21 cellular contexts compared by ENCODE assay signal in the genomic region with DNA sequence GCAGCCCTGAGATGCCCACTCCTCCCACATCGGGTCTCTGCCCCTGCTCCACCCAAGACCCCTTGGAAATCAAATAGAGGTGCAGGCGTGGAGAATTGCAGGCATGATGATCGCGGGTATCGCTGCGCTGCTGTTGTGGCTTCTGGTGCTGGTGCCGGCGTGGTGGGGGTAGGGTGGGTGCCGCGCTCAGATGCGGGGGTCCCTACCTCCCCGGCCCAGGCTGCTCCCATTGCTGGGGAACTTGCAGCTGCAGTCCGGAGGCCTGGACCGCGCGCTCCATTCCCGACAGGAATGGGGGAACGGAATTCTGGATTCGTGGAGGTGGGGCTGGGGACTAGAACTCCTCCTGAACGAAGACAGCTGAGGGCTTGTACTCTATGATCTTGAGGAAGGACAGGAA. TPM values are rescaled to one million over a fixed set of nuclear protein-coding genes. Genes with fewer than 3 reads are reported as not detected.
DNase-seq lines count a peak whose midpoint lies in the region; ATAC-seq, FAIRE-seq and TF ChIP-seq lines count a peak whose summit lies in the region.
"Had no signal": no experiment of that assay in that cellular context is flagged by ENCODE, and none has a peak within 500 bp of the region (broad histone marks: within the 10 kb centered on the region; RNA-seq: fewer than 3 reads in every experiment).

No MANE protein-coding gene starts in this region.

- POLR2A ChIA-PET in activated CD8-positive, alpha-beta T cell treated with anti-CD3 and anti-CD28 coated beads for 36 hours (lab: Charles Lee), result no interaction called here

- no peak overlapping the region for H3K27ac Mint-ChIP-seq in activated CD8-positive, alpha-beta T cell treated with anti-CD3 and anti-CD28 coated beads for 36 hours
- no peak overlapping the region for H3K27ac Mint-ChIP-seq in stimulated activated naive CD8-positive, alpha-beta T cell treated with anti-CD3 and anti-CD28 coated beads, Interleukin-15, amount 100 ng/mL, for 72 hours

- H3K9ac ChIP-seq in kidney (ENCODE audit: low read length in 2 of 2), result no peak overlapping the region

- no peak overlapping the region for H3K4me3 ChIP-seq in kidney (ENCODE audit: low read length in 2 of 2)
- H3K4me3 ChIP-seq: hepatocyte, SK-N-MC had no signal

- no peaks in the 10 kb centered on the region for H3K27me3 Mint-ChIP-seq in activated T-cell treated with anti-CD3 and anti-CD28 coated beads, Interleukin-2, amount 50 U/mL, for 4 hours (ENCODE audit: low read depth)
- H3K27me3 Mint-ChIP-seq in activated CD8-positive, alpha-beta T cell treated with anti-CD3 and anti-CD28 coated beads for 36 hours, result peaks cover 4% of the 10 kb centered on the region
- H3K27me3 Mint-ChIP-seq in stimulated activated naive CD8-positive, alpha-beta T cell treated with anti-CD3 and anti-CD28 coated beads, Interleukin-15, amount 100 ng/mL, for 72 hours, result peaks cover 44% of the 10 kb centered on the region

- H3K4me1 ChIP-seq in kidney (ENCODE audit: control insufficient read depth in 1 of 2, insufficient read depth in 1 of 2, low read depth in 1 of 2, low read length in 2 of 2), result peaks cover 0 to 2% of the 10 kb centered on the region in 2 donors
- H3K4me1 ChIP-seq: uterus had no signal

- DNase-seq in activated T-cell treated with anti-CD3 and anti-CD28 coated beads, Interleukin-2, amount 50 U/mL, for 4 hours, result no peak
- no peak for DNase-seq in activated T-cell treated with anti-CD3 and anti-CD28 coated beads, Interleukin-2, amount 50 U/mL, for 1 hour
- no peak for DNase-seq in activated CD8-positive, alpha-beta T cell treated with anti-CD3 and anti-CD28 coated beads for 36 hours
- DNase-seq in kidney (peak; percentile 48), sciatic nerve (ENCODE audit: low spot score) (no peak), NCI-H345 (lab: John Stamatoyannopoulos, UW) (no peak)
- no peak for DNase-seq in stimulated activated naive CD8-positive, alpha-beta T cell treated with anti-CD3 and anti-CD28 coated beads, Interleukin-15, amount 100 ng/mL, for 72 hours
- DNase-seq in stimulated activated CD4-positive, alpha-beta T cell treated with anti-CD3 and anti-CD28 coated beads, Interleukin-4, amount 100 ng/mL, for 1 hour, result no peak
- DNase-seq: Calu3; central memory CD4-positive, alpha-beta T cell; KBM-7; NCI-H1092 treated with DMSO at 0.1 percent for 48 hours; NCI-H2107; NCI-H774; stomach had no signal

- no peak for TF ChIP-seq CTCF in activated CD8-positive, alpha-beta T cell treated with anti-CD3 and anti-CD28 coated beads for 36 hours (IDR thresholded peaks at IDR 0.05)
- no peak for TF ChIP-seq CTCF in kidney (IDR thresholded peaks at IDR 0.05; ENCODE audit: borderline replicate concordance, extremely low read depth, insufficient read depth)

- no peak for ATAC-seq in activated T-cell treated with anti-CD3 and anti-CD28 coated beads, Interleukin-2, amount 50 U/mL, for 4 hours
- ATAC-seq in activated CD8-positive, alpha-beta T cell treated with anti-CD3 and anti-CD28 coated beads for 36 hours, result no peak
- no peak for ATAC-seq in stimulated activated naive CD8-positive, alpha-beta T cell treated with anti-CD3 and anti-CD28 coated beads, Interleukin-15, amount 100 ng/mL, for 72 hours
- ATAC-seq in sciatic nerve, result no peak

- no peak for FAIRE-seq in kidney (lab: Jason Lieb, UNC)

- no peaks in the 10 kb centered on the region for H3K36me3 ChIP-seq in kidney (ENCODE audit: control insufficient read depth in 1 of 2, insufficient read depth in 2 of 2, low read length in 2 of 2)
- H3K36me3 ChIP-seq: stomach, uterus had no signal

- H3K27ac ChIP-seq in kidney (ENCODE audit: low read depth in 2 of 2, low read length in 2 of 2), result no peak overlapping the region
- H3K27ac ChIP-seq: SK-N-MC, uterus had no signal

- H3K9me3 Mint-ChIP-seq in activated T-cell treated with anti-CD3 and anti-CD28 coated beads, Interleukin-2, amount 50 U/mL, for 4 hours, result no peaks in the 10 kb centered on the region
- H3K9me3 Mint-ChIP-seq in activated CD8-positive, alpha-beta T cell treated with anti-CD3 and anti-CD28 coated beads for 36 hours, result no peaks in the 10 kb centered on the region
- H3K9me3 Mint-ChIP-seq in stimulated activated naive CD8-positive, alpha-beta T cell treated with anti-CD3 and anti-CD28 coated beads, Interleukin-15, amount 100 ng/mL, for 72 hours, result no peaks in the 10 kb centered on the region

- H3K36me3 Mint-ChIP-seq in activated T-cell treated with anti-CD3 and anti-CD28 coated beads, Interleukin-2, amount 50 U/mL, for 4 hours (ENCODE audit: insufficient read depth), result no peaks in the 10 kb centered on the region
- no peaks in the 10 kb centered on the region for H3K36me3 Mint-ChIP-seq in activated CD8-positive, alpha-beta T cell treated with anti-CD3 and anti-CD28 coated beads for 36 hours (ENCODE audit: low read depth)

- CTCF ChIA-PET in activated CD8-positive, alpha-beta T cell treated with anti-CD3 and anti-CD28 coated beads for 36 hours (lab: Charles Lee), result no interaction called here

- H3K4me3 Mint-ChIP-seq in activated T-cell treated with anti-CD3 and anti-CD28 coated beads, Interleukin-2, amount 50 U/mL, for 4 hours, result peak overlapping the region; percentile 58
- peak overlapping the region; percentile 77 for H3K4me3 Mint-ChIP-seq in activated CD8-positive, alpha-beta T cell treated with anti-CD3 and anti-CD28 coated beads for 36 hours
- peak overlapping the region; percentile 88 to 90 for H3K4me3 Mint-ChIP-seq in stimulated activated naive CD8-positive, alpha-beta T cell treated with anti-CD3 and anti-CD28 coated beads, Interleukin-15, amount 100 ng/mL, for 72 hours

- peaks cover 17% of the 10 kb centered on the region for H3K4me1 Mint-ChIP-seq in activated T-cell treated with anti-CD3 and anti-CD28 coated beads, Interleukin-2, amount 50 U/mL, for 4 hours (ENCODE audit: low read depth)
- peaks cover 10% of the 10 kb centered on the region for H3K4me1 Mint-ChIP-seq in activated CD8-positive, alpha-beta T cell treated with anti-CD3 and anti-CD28 coated beads for 36 hours (ENCODE audit: low read depth)
- H3K4me1 Mint-ChIP-seq in stimulated activated naive CD8-positive, alpha-beta T cell treated with anti-CD3 and anti-CD28 coated beads, Interleukin-15, amount 100 ng/mL, for 72 hours, result peaks cover 19% of the 10 kb centered on the region

- intact Hi-C loops in activated CD8-positive, alpha-beta T cell treated with anti-CD3 and anti-CD28 coated beads for 36 hours (cut with micrococcal nuclease), result no loop called here
- intact Hi-C loops in kidney (cut with DNase I), result no loop called here
- intact Hi-C loops in sciatic nerve (cut with DNase I), result no loop called here

- no peaks in the 10 kb centered on the region for H3K9me3 ChIP-seq in kidney (ENCODE audit: control insufficient read depth in 1 of 2, low read length in 2 of 2)
- H3K9me3 ChIP-seq: stomach, uterus had no signal

RNA-seq across cellular contexts. Expression of a gene that starts 20.4 kb away (rescaled TPM):
- not detected for total RNA-seq in activated T-cell treated with anti-CD3 and anti-CD28 coated beads, Interleukin-2, amount 50 U/mL, for 4 hours
- total RNA-seq in activated CD8-positive, alpha-beta T cell treated with anti-CD3 and anti-CD28 coated beads for 36 hours, result not detected
- total RNA-seq in kidney (not detected), sciatic nerve (not detected)
- not detected for polyA plus RNA-seq in kidney (ENCODE audit: insufficient read depth, low read depth, low replicate concordance)
- total RNA-seq: Calu3, G401, hepatocyte, posterior vena cava, stomach, uterus had no signal
- polyA plus RNA-seq: AG04450, hepatocyte had no signal

RNA-seq across cellular contexts. Expression of a gene that starts 46.4 kb away (rescaled TPM):
- not detected for total RNA-seq in activated T-cell treated with anti-CD3 and anti-CD28 coated beads, Interleukin-2, amount 50 U/mL, for 4 hours
- not detected for total RNA-seq in activated CD8-positive, alpha-beta T cell treated with anti-CD3 and anti-CD28 coated beads for 36 hours
- total RNA-seq in kidney, result not detected
- not detected for polyA plus RNA-seq in kidney (ENCODE audit: insufficient read depth, low read depth, low replicate concordance)
- total RNA-seq in sciatic nerve, result not detected
- total RNA-seq: Calu3, G401, hepatocyte, posterior vena cava, stomach, uterus had no signal
- polyA plus RNA-seq: AG04450, hepatocyte, stomach had no signal

RNA-seq across cellular contexts. Expression of a gene that starts 58.4 kb away (rescaled TPM):
- under 1 TPM; 0.24 to 0.30 (median 0.27) TPM for total RNA-seq in activated T-cell treated with anti-CD3 and anti-CD28 coated beads, Interleukin-2, amount 50 U/mL, for 4 hours
- total RNA-seq in activated CD8-positive, alpha-beta T cell treated with anti-CD3 and anti-CD28 coated beads for 36 hours, result not detected
- total RNA-seq in kidney (2.0 TPM), sciatic nerve (1.1 TPM)
- polyA plus RNA-seq in kidney (ENCODE audit: insufficient read depth, low read depth, low replicate concordance), result 0.97 TPM
- total RNA-seq: G401 had no signal
